24 cellular contexts compared by ENCODE assay signal in the genomic region with DNA sequence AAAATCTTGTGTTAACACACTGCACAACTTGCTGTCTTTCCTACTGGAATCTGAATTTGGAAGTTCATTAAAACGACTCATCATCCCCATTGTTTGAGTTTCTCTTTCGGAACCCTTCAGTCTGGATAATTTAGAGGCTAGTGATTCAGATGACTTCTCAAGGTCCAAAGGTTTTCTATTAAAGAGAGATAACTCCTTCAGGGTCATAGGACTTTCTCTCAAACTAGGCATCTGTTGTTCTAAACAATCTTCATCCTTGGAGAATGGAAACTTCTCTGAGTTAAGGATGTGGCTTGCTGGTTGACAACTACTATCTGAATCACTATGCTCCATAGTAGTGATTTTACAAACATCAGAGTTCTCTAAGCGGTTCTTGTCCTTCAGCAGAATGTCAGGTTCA. TPM values are rescaled to one million over a fixed set of nuclear protein-coding genes. Genes with fewer than 3 reads are reported as not detected.
DNase-seq lines count a peak whose midpoint lies in the region; ATAC-seq and TF ChIP-seq lines count a peak whose summit lies in the region.
"Had no signal": no experiment of that assay in that cellular context is flagged by ENCODE, and none has a peak within 500 bp of the region (broad histone marks: within the 10 kb centered on the region; RNA-seq: fewer than 3 reads in every experiment).

No MANE protein-coding gene starts in this region.

- no peak overlapping the region for H3K4me3 Mint-ChIP-seq in activated CD8-positive, alpha-beta memory T cell treated with anti-CD3 and anti-CD28 coated beads, Interleukin-2, amount 10 ng/mL, durations not matched to agents 7 days and 5 days
- peak overlapping the region; percentile 48 for H3K4me3 Mint-ChIP-seq in activated T-helper 1 cell treated with anti-CD3 and anti-CD28 coated beads, Interleukin-12 subunit alpha, Interleukin-12 subunit beta, Interleukin-2, Interleukin-4 antibody, amounts not matched to agents 30 ng/mL and 10 ng/mL and 1 ng/mL, durations not matched to agents 14 hours and 24 hours and 36 hours
- H3K4me3 Mint-ChIP-seq in type B pancreatic cell = no peak overlapping the region

- H3K9me2 ChIP-seq in hepatocyte (replicated peaks; ENCODE audit: insufficient read depth) = no peaks in the 10 kb centered on the region

- H3K4me3 ChIP-seq in hepatocyte = no peak overlapping the region
- H3K4me3 ChIP-seq: heart right ventricle, pancreas, skin epidermis, thoracic aorta had no signal

- TF ChIP-seq CTCF in hepatocyte (IDR thresholded peaks at IDR 0.05; ENCODE audit: poor library complexity) (no peak), type B pancreatic cell (conservative IDR thresholded peaks at IDR 0.05) (no peak)

- no peak overlapping the region for H3K4me2 ChIP-seq in hepatocyte

- peaks cover 24% of the 10 kb centered on the region for H3K36me3 Mint-ChIP-seq in activated CD8-positive, alpha-beta memory T cell treated with anti-CD3 and anti-CD28 coated beads, Interleukin-2, amount 10 ng/mL, durations not matched to agents 7 days and 5 days
- peaks cover 38% of the 10 kb centered on the region for H3K36me3 Mint-ChIP-seq in activated T-helper 1 cell treated with anti-CD3 and anti-CD28 coated beads, Interleukin-12 subunit alpha, Interleukin-12 subunit beta, Interleukin-2, Interleukin-4 antibody, amounts not matched to agents 30 ng/mL and 10 ng/mL and 1 ng/mL, durations not matched to agents 14 hours and 24 hours and 36 hours (ENCODE audit: low read depth)
- H3K36me3 Mint-ChIP-seq in type B pancreatic cell = peaks cover 46% of the 10 kb centered on the region

- ATAC-seq in activated CD8-positive, alpha-beta memory T cell treated with anti-CD3 and anti-CD28 coated beads, Interleukin-2, amount 10 ng/mL, durations not matched to agents 7 days and 5 days = peak; percentile 34
- ATAC-seq: naive thymus-derived CD4-positive, alpha-beta T cell; pancreas had no signal

- no peak for DNase-seq in activated CD8-positive, alpha-beta memory T cell treated with anti-CD3 and anti-CD28 coated beads, Interleukin-2, amount 10 ng/mL, durations not matched to agents 7 days and 5 days
- DNase-seq in activated CD8-positive, alpha-beta memory T cell treated with anti-CD3 and anti-CD28 coated beads, Interleukin-2, amount 50 U/mL, for 48 hours = no peak
- no peak for DNase-seq in activated T-helper 1 cell treated with anti-CD3 and anti-CD28 coated beads, Interleukin-12 subunit alpha, Interleukin-12 subunit beta, Interleukin-2, Interleukin-4 antibody, amounts not matched to agents 30 ng/mL and 10 ng/mL and 1 ng/mL, durations not matched to agents 14 hours and 24 hours and 36 hours (ENCODE audit: low spot score)
- DNase-seq in hepatocyte (ENCODE audit: low spot score) (no peak), type B pancreatic cell (ENCODE audit: extremely low spot score, unreplicated experiment) (no peak), NCI-H2107 treated with DMSO at 0.1 percent for 48 hours (lab: John Stamatoyannopoulos, UW; ENCODE audit: unreplicated experiment) (no peak), NCI-H2081 treated with DMSO at 0.1 percent for 48 hours (lab: John Stamatoyannopoulos, UW) (no peak)
- DNase-seq: activated CD4-positive, alpha-beta T cell treated with anti-CD3 and anti-CD28 coated beads, Interleukin-2, amount 50 U/mL, for 48 hours; amniotic stem cell; CD4-positive, CD25-positive, alpha-beta regulatory T cell; DMS153; erythroblast; heart right ventricle; MV-4-11; naive thymus-derived CD4-positive, alpha-beta T cell; NCI-H187 treated with DMSO at 0.1 percent for 48 hours; NCI-H446 treated with DMSO at 0.1 percent for 48 hours; NK-92 treated with Interleukin-12 subunit alpha and Interleukin-12 subunit beta, amount 100 ng/mL, for 24 hours; pancreas; RPMI8226; stimulated activated CD4-positive, alpha-beta T cell treated with anti-CD3 and anti-CD28 coated beads, Interleukin-4, amount 100 ng/mL, for 24 hours had no signal

- intact Hi-C loops in activated T-helper 1 cell treated with anti-CD3 and anti-CD28 coated beads, Interleukin-12 subunit alpha, Interleukin-12 subunit beta, Interleukin-2, Interleukin-4 antibody, amounts not matched to agents 30 ng/mL and 10 ng/mL and 1 ng/mL, durations not matched to agents 14 hours and 24 hours and 36 hours (cut with micrococcal nuclease) = no loop called here

- peak overlapping the region; percentile 22 for H3K27ac ChIP-seq in hepatocyte
- H3K27ac ChIP-seq in temporal lobe (ENCODE audit: low read depth, low read length) = peak overlapping the region; percentile 87
- H3K27ac ChIP-seq: heart right ventricle, pancreas, skin epidermis, thoracic aorta had no signal

- no peak overlapping the region for H2AFZ ChIP-seq in hepatocyte

- peaks cover 43% of the 10 kb centered on the region for H3K79me2 ChIP-seq in hepatocyte

- peaks cover 54% of the 10 kb centered on the region for H3K4me1 Mint-ChIP-seq in activated CD8-positive, alpha-beta memory T cell treated with anti-CD3 and anti-CD28 coated beads, Interleukin-2, amount 10 ng/mL, durations not matched to agents 7 days and 5 days
- H3K4me1 Mint-ChIP-seq in activated T-helper 1 cell treated with anti-CD3 and anti-CD28 coated beads, Interleukin-12 subunit alpha, Interleukin-12 subunit beta, Interleukin-2, Interleukin-4 antibody, amounts not matched to agents 30 ng/mL and 10 ng/mL and 1 ng/mL, durations not matched to agents 14 hours and 24 hours and 36 hours (ENCODE audit: low read depth) = peaks cover 56% of the 10 kb centered on the region
- peaks cover 26% of the 10 kb centered on the region for H3K4me1 Mint-ChIP-seq in type B pancreatic cell (ENCODE audit: unreplicated experiment)

- H3K27me3 Mint-ChIP-seq in activated CD8-positive, alpha-beta memory T cell treated with anti-CD3 and anti-CD28 coated beads, Interleukin-2, amount 10 ng/mL, durations not matched to agents 7 days and 5 days = no peaks in the 10 kb centered on the region
- H3K27me3 Mint-ChIP-seq in activated T-helper 1 cell treated with anti-CD3 and anti-CD28 coated beads, Interleukin-12 subunit alpha, Interleukin-12 subunit beta, Interleukin-2, Interleukin-4 antibody, amounts not matched to agents 30 ng/mL and 10 ng/mL and 1 ng/mL, durations not matched to agents 14 hours and 24 hours and 36 hours (ENCODE audit: insufficient read depth) = no peaks in the 10 kb centered on the region
- peaks cover 3% of the 10 kb centered on the region for H3K27me3 Mint-ChIP-seq in type B pancreatic cell
- H3K27me3 Mint-ChIP-seq: naive thymus-derived CD4-positive, alpha-beta T cell had no signal

- no peaks in the 10 kb centered on the region for H3K9me3 Mint-ChIP-seq in activated CD8-positive, alpha-beta memory T cell treated with anti-CD3 and anti-CD28 coated beads, Interleukin-2, amount 10 ng/mL, durations not matched to agents 7 days and 5 days (ENCODE audit: low read depth)
- no peaks in the 10 kb centered on the region for H3K9me3 Mint-ChIP-seq in activated T-helper 1 cell treated with anti-CD3 and anti-CD28 coated beads, Interleukin-12 subunit alpha, Interleukin-12 subunit beta, Interleukin-2, Interleukin-4 antibody, amounts not matched to agents 30 ng/mL and 10 ng/mL and 1 ng/mL, durations not matched to agents 14 hours and 24 hours and 36 hours
- H3K9me3 Mint-ChIP-seq in type B pancreatic cell = no peaks in the 10 kb centered on the region
- H3K9me3 Mint-ChIP-seq: CD4-positive, CD25-positive, alpha-beta regulatory T cell had no signal

- H3K27me3 ChIP-seq in hepatocyte = no peaks in the 10 kb centered on the region
- H3K27me3 ChIP-seq: heart right ventricle, pancreas had no signal

- peaks cover 15% of the 10 kb centered on the region for H3K4me1 ChIP-seq in hepatocyte (ENCODE audit: insufficient read depth)

- CTCF ChIA-PET in activated CD8-positive, alpha-beta memory T cell treated with anti-CD3 and anti-CD28 coated beads, Interleukin-2, amount 10 ng/mL, durations not matched to agents 7 days and 5 days (lab: Charles Lee) = no interaction called here

- no peaks in the 10 kb centered on the region for H3K36me3 ChIP-seq in hepatocyte (replicated peaks; ENCODE audit: insufficient read depth, low read depth)
- H3K36me3 ChIP-seq: pancreas had no signal

- WGBS in hepatocyte (ENCODE audit: low lambda C conversion rate, missing lambda C conversion rate) = 90% methylated on average over 3 of the region's 3 CpGs

- H3K27ac Mint-ChIP-seq in activated CD8-positive, alpha-beta memory T cell treated with anti-CD3 and anti-CD28 coated beads, Interleukin-2, amount 10 ng/mL, durations not matched to agents 7 days and 5 days = no peak overlapping the region
- peak overlapping the region; percentile 64 for H3K27ac Mint-ChIP-seq in activated T-helper 1 cell treated with anti-CD3 and anti-CD28 coated beads, Interleukin-12 subunit alpha, Interleukin-12 subunit beta, Interleukin-2, Interleukin-4 antibody, amounts not matched to agents 30 ng/mL and 10 ng/mL and 1 ng/mL, durations not matched to agents 14 hours and 24 hours and 36 hours
- no peak overlapping the region for H3K27ac Mint-ChIP-seq in type B pancreatic cell
- H3K27ac Mint-ChIP-seq: CD4-positive, CD25-positive, alpha-beta regulatory T cell; naive thymus-derived CD4-positive, alpha-beta T cell had no signal

- no peaks in the 10 kb centered on the region for H3K9me3 ChIP-seq in hepatocyte (ENCODE audit: low read depth)
- H3K9me3 ChIP-seq: heart right ventricle, pancreas, thoracic aorta had no signal

- no peaks in the 10 kb centered on the region for H4K20me1 ChIP-seq in hepatocyte (ENCODE audit: insufficient read depth, poor library complexity, severe bottlenecking)

RNA-seq across cellular contexts. Expression of a gene that starts 4.4 kb away (rescaled TPM):
- total RNA-seq in activated CD8-positive, alpha-beta memory T cell treated with anti-CD3 and anti-CD28 coated beads, Interleukin-2, amount 10 ng/mL, durations not matched to agents 7 days and 5 days = 10 to 100 TPM; 15.1 to 16.2 TPM
- total RNA-seq in activated T-helper 1 cell treated with anti-CD3 and anti-CD28 coated beads, Interleukin-12 subunit alpha, Interleukin-12 subunit beta, Interleukin-2, Interleukin-4 antibody, amounts not matched to agents 30 ng/mL and 10 ng/mL and 1 ng/mL, durations not matched to agents 14 hours and 24 hours and 36 hours = 24.3 and 28.3 TPM in 2 replicates
- total RNA-seq in hepatocyte = 15.6 and 21.3 TPM in 2 replicates
- polyA plus RNA-seq in hepatocyte = 8.5 and 9.9 TPM in 2 replicates
- 52.4 TPM for total RNA-seq in temporal lobe
- total RNA-seq in type B pancreatic cell (ENCODE audit: low replicate concordance) = 19.3 and 28.5 TPM in 2 replicates

RNA-seq across cellular contexts. Expression of a gene that starts 16.9 kb away (rescaled TPM):
- 10 to 100 TPM; 45.2 to 59.5 TPM for total RNA-seq in activated CD8-positive, alpha-beta memory T cell treated with anti-CD3 and anti-CD28 coated beads, Interleukin-2, amount 10 ng/mL, durations not matched to agents 7 days and 5 days
- total RNA-seq in activated T-helper 1 cell treated with anti-CD3 and anti-CD28 coated beads, Interleukin-12 subunit alpha, Interleukin-12 subunit beta, Interleukin-2, Interleukin-4 antibody, amounts not matched to agents 30 ng/mL and 10 ng/mL and 1 ng/mL, durations not matched to agents 14 hours and 24 hours and 36 hours = 37.9 and 43.0 TPM in 2 replicates
- 7.1 and 9.5 TPM in 2 replicates for total RNA-seq in hepatocyte
- 13.5 and 19.5 TPM in 2 replicates for polyA plus RNA-seq in hepatocyte
- 16.0 TPM for total RNA-seq in temporal lobe
- total RNA-seq in type B pancreatic cell (ENCODE audit: low replicate concordance) = 12.9 and 20.7 TPM in 2 replicates

RNA-seq across cellular contexts. Expression of a gene that starts 22.5 kb away (rescaled TPM):
- total RNA-seq in activated CD8-positive, alpha-beta memory T cell treated with anti-CD3 and anti-CD28 coated beads, Interleukin-2, amount 10 ng/mL, durations not matched to agents 7 days and 5 days = 1 to 10 TPM; 2.8 to 2.9 TPM
- 0.71 and 0.80 TPM in 2 replicates for total RNA-seq in activated T-helper 1 cell treated with anti-CD3 and anti-CD28 coated beads, Interleukin-12 subunit alpha, Interleukin-12 subunit beta, Interleukin-2, Interleukin-4 antibody, amounts not matched to agents 30 ng/mL and 10 ng/mL and 1 ng/mL, durations not matched to agents 14 hours and 24 hours and 36 hours
- total RNA-seq in hepatocyte = 1.7 and 14.9 TPM in 2 replicates
- polyA plus RNA-seq in hepatocyte = 1.1 and 3.8 TPM in 2 replicates
- 1.7 TPM for total RNA-seq in temporal lobe
- total RNA-seq in type B pancreatic cell (ENCODE audit: low replicate concordance) = 3.7 and 4.7 TPM in 2 replicates

RNA-seq across cellular contexts. Expression of a gene that starts 44.2 kb away (rescaled TPM):
- 10 to 100 TPM; 47.9 to 54.0 TPM for total RNA-seq in activated CD8-positive, alpha-beta memory T cell treated with anti-CD3 and anti-CD28 coated beads, Interleukin-2, amount 10 ng/mL, durations not matched to agents 7 days and 5 days
- total RNA-seq in activated T-helper 1 cell treated with anti-CD3 and anti-CD28 coated beads, Interleukin-12 subunit alpha, Interleukin-12 subunit beta, Interleukin-2, Interleukin-4 antibody, amounts not matched to agents 30 ng/mL and 10 ng/mL and 1 ng/mL, durations not matched to agents 14 hours and 24 hours and 36 hours = 52.8 and 54.3 TPM in 2 replicates
- total RNA-seq in hepatocyte (35.7 and 45.2 TPM in 2 replicates), temporal lobe (30.2 TPM), type B pancreatic cell (ENCODE audit: low replicate concordance) (36.5 and 45.0 TPM in 2 replicates)
- polyA plus RNA-seq in hepatocyte = 75.6 and 93.2 TPM in 2 replicates
